Comparison of ENCODE assay signal across 10 cellular contexts in genomic region chr5:136079195-136079985, GRCh38. TPM values are rescaled to one million over a fixed set of nuclear protein-coding genes. Genes with fewer than 3 reads are reported as not detected.
DNase-seq lines count a peak whose midpoint lies in the region; ATAC-seq and TF ChIP-seq lines count a peak whose summit lies in the region.
"Had no signal": no experiment of that assay in that cellular context is flagged by ENCODE, and none has a peak within 500 bp of the region (broad histone marks: within the 10 kb centered on the region; RNA-seq: fewer than 3 reads in every experiment).

No MANE protein-coding gene starts in this region.

- H3K4me3 ChIP-seq in suprapubic skin: peak overlapping the region; percentile 41

- H3K9me3 Mint-ChIP-seq in activated T-cell treated with anti-CD3 and anti-CD28 coated beads, Interleukin-2, amount 50 U/mL, for 72 hours: no peaks in the 10 kb centered on the region
- H3K9me3 Mint-ChIP-seq in activated T-helper 2 cell treated with anti-CD3 and anti-CD28 coated beads, Interferon-gamma antibody, Interleukin-2, Interleukin-4, amounts not matched to agents 10 μg/mL and 5 μg/mL and 100 μg/mL, durations not matched to agents 14 hours and 24 hours and 36 hours: no peaks in the 10 kb centered on the region

- peak overlapping the region; percentile 76 to 86 for H3K4me3 Mint-ChIP-seq in activated T-cell treated with anti-CD3 and anti-CD28 coated beads, Interleukin-2, amount 50 U/mL, for 72 hours
- peak overlapping the region; percentile 77 for H3K4me3 Mint-ChIP-seq in activated T-helper 2 cell treated with anti-CD3 and anti-CD28 coated beads, Interferon-gamma antibody, Interleukin-2, Interleukin-4, amounts not matched to agents 10 μg/mL and 5 μg/mL and 100 μg/mL, durations not matched to agents 14 hours and 24 hours and 36 hours (ENCODE audit: low read depth)

- peaks cover 45% of the 10 kb centered on the region for H3K27me3 Mint-ChIP-seq in activated T-cell treated with anti-CD3 and anti-CD28 coated beads, Interleukin-2, amount 50 U/mL, for 72 hours (ENCODE audit: low read depth)
- peaks cover 44% of the 10 kb centered on the region for H3K27me3 Mint-ChIP-seq in activated T-helper 2 cell treated with anti-CD3 and anti-CD28 coated beads, Interferon-gamma antibody, Interleukin-2, Interleukin-4, amounts not matched to agents 10 μg/mL and 5 μg/mL and 100 μg/mL, durations not matched to agents 14 hours and 24 hours and 36 hours (ENCODE audit: low read depth)

- no peak overlapping the region for H3K27ac ChIP-seq in suprapubic skin

- H3K36me3 Mint-ChIP-seq in activated T-cell treated with anti-CD3 and anti-CD28 coated beads, Interleukin-2, amount 50 U/mL, for 72 hours (ENCODE audit: insufficient read depth in 2 of 2): no peaks in the 10 kb centered on the region
- no peaks in the 10 kb centered on the region for H3K36me3 Mint-ChIP-seq in activated T-helper 2 cell treated with anti-CD3 and anti-CD28 coated beads, Interferon-gamma antibody, Interleukin-2, Interleukin-4, amounts not matched to agents 10 μg/mL and 5 μg/mL and 100 μg/mL, durations not matched to agents 14 hours and 24 hours and 36 hours (ENCODE audit: low read depth)

- no peak for TF ChIP-seq POLR2A in suprapubic skin (IDR thresholded peaks at IDR 0.05)

- 79% methylated on average over 19 of the region's 25 CpGs for WGBS in suprapubic skin

- no peaks in the 10 kb centered on the region for H3K9me3 ChIP-seq in suprapubic skin

- no peak for TF ChIP-seq EP300 in suprapubic skin (IDR thresholded peaks at IDR 0.05)

- no peak for ATAC-seq in activated T-cell treated with anti-CD3 and anti-CD28 coated beads, Interleukin-2, amount 50 U/mL, for 72 hours (replicated peaks in 1 of 2)
- ATAC-seq in HG03097 (IDR thresholded peaks at IDR 0.05; ENCODE audit: low FRiP score, unreplicated experiment): no peak

- DNase-seq in activated T-cell treated with anti-CD3 and anti-CD28 coated beads, Interleukin-2, amount 50 U/mL, for 72 hours: no peak
- no peak for DNase-seq in activated T-cell treated with anti-CD3 and anti-CD28 coated beads, Interleukin-2, amount 50 U/mL, for 1 hour
- no peak for DNase-seq in activated T-helper 2 cell treated with anti-CD3 and anti-CD28 coated beads, Interferon-gamma antibody, Interleukin-2, Interleukin-4, amounts not matched to agents 10 μg/mL and 5 μg/mL and 100 μg/mL, durations not matched to agents 14 hours and 24 hours and 36 hours (ENCODE audit: low spot score)
- peak; percentile 59 for DNase-seq in iPS-NIHi7 (ENCODE audit: extremely low spot score)
- DNase-seq in suprapubic skin (ENCODE audit: low spot score in 2 of 2): no peak
- DNase-seq in NCI-H128 (lab: John Stamatoyannopoulos, UW; ENCODE audit: unreplicated experiment): no peak
- DNase-seq in stimulated activated CD4-positive, alpha-beta T cell treated with anti-CD3 and anti-CD28 coated beads, Interleukin-4, amount 100 ng/mL, for 4 hours: no peak
- DNase-seq: C1 segment of cervical spinal cord, NCI-H146 had no signal

- H3K4me1 Mint-ChIP-seq in activated T-cell treated with anti-CD3 and anti-CD28 coated beads, Interleukin-2, amount 50 U/mL, for 72 hours (ENCODE audit: low read depth): peaks cover 7% of the 10 kb centered on the region
- H3K4me1 Mint-ChIP-seq in activated T-helper 2 cell treated with anti-CD3 and anti-CD28 coated beads, Interferon-gamma antibody, Interleukin-2, Interleukin-4, amounts not matched to agents 10 μg/mL and 5 μg/mL and 100 μg/mL, durations not matched to agents 14 hours and 24 hours and 36 hours (ENCODE audit: low read depth): peaks cover 13% of the 10 kb centered on the region

- TF ChIP-seq CTCF in suprapubic skin (IDR thresholded peaks at IDR 0.05): no peak

- H3K36me3 ChIP-seq in suprapubic skin: no peaks in the 10 kb centered on the region

- no peaks in the 10 kb centered on the region for H3K27me3 ChIP-seq in suprapubic skin

- intact Hi-C loops in activated T-helper 2 cell treated with anti-CD3 and anti-CD28 coated beads, Interferon-gamma antibody, Interleukin-2, Interleukin-4, amounts not matched to agents 10 μg/mL and 5 μg/mL and 100 μg/mL, durations not matched to agents 14 hours and 24 hours and 36 hours (cut with micrococcal nuclease): no loop called here

- H3K27ac Mint-ChIP-seq in activated T-cell treated with anti-CD3 and anti-CD28 coated beads, Interleukin-2, amount 50 U/mL, for 72 hours: no peak overlapping the region
- no peak overlapping the region for H3K27ac Mint-ChIP-seq in activated T-helper 2 cell treated with anti-CD3 and anti-CD28 coated beads, Interferon-gamma antibody, Interleukin-2, Interleukin-4, amounts not matched to agents 10 μg/mL and 5 μg/mL and 100 μg/mL, durations not matched to agents 14 hours and 24 hours and 36 hours

- H3K4me1 ChIP-seq in suprapubic skin: peaks cover 1% of the 10 kb centered on the region

RNA-seq across cellular contexts. Expression of gene TGFBI, which starts 50.6 kb away (rescaled TPM):
- total RNA-seq in activated T-cell treated with anti-CD3 and anti-CD28 coated beads, Interleukin-2, amount 50 U/mL, for 72 hours: not detected
- not detected in 2 replicates for total RNA-seq in activated T-helper 2 cell treated with anti-CD3 and anti-CD28 coated beads, Interferon-gamma antibody, Interleukin-2, Interleukin-4, amounts not matched to agents 10 μg/mL and 5 μg/mL and 100 μg/mL, durations not matched to agents 14 hours and 24 hours and 36 hours
- total RNA-seq in suprapubic skin: 100 to 1,000 TPM; 300 to 719 (median 389) TPM

RNA-seq across cellular contexts. Expression of gene SMAD5, which starts 53.3 kb away (rescaled TPM):
- total RNA-seq in activated T-cell treated with anti-CD3 and anti-CD28 coated beads, Interleukin-2, amount 50 U/mL, for 72 hours: 10 to 100 TPM in 1 of 2 donors, 1 to 10 TPM in 1; 7.1 to 13.9 TPM
- total RNA-seq in activated T-helper 2 cell treated with anti-CD3 and anti-CD28 coated beads, Interferon-gamma antibody, Interleukin-2, Interleukin-4, amounts not matched to agents 10 μg/mL and 5 μg/mL and 100 μg/mL, durations not matched to agents 14 hours and 24 hours and 36 hours: 19.7 and 21.7 TPM in 2 replicates
- total RNA-seq in suprapubic skin: 100 to 1,000 TPM in 1 of 4 donors, 10 to 100 TPM in 3; 63.3 to 119 (median 74.9) TPM

Comparison
In these comparisons a context has a peak if more than half of its experiments do, and no peak if none do; other contexts are left out.
1. RNA of gene TGFBI, which starts 50.6 kb away (total RNA-seq): 300 to 719 TPM in suprapubic skin; not detected in activated T-cell treated with anti-CD3 and anti-CD28 coated beads, Interleukin-2, amount 50 U/mL, for 72 hours and not detected in activated T-helper 2 cell treated with anti-CD3 and anti-CD28 coated beads, Interferon-gamma antibody, Interleukin-2, Interleukin-4, amounts not matched to agents 10 μg/mL and 5 μg/mL and 100 μg/mL, durations not matched to agents 14 hours and 24 hours and 36 hours; every median in the first group is over 100 times any median in the second.